ENCODE assay signal across 21 cellular contexts in the genomic region with DNA sequence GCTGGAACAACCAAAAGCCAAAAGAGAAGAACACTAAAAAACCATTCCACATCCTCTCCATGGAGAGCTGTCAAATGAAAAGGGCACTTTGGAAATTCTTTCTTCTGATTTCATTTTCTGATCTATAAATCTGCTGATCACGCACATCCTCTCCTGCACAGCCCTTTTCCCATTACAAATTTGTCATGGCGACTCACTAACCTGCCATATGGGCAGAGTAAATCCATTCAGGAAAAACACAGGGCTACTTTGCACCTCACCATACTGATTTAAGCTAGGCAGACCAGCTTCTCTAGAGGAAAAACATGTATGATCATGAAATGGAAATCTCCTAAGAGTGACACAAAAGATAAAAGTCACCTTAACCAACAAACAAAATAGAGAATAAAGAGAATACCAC. TPM values are rescaled to one million over a fixed set of nuclear protein-coding genes. Genes with fewer than 3 reads are reported as not detected.
"Had no signal": no experiment of that assay in that cellular context is flagged by ENCODE, and none has a peak within 500 bp of the region (broad histone marks: within the 10 kb centered on the region; RNA-seq: fewer than 3 reads in every experiment).

No MANE protein-coding gene starts in this region.

- H3K4me3 ChIP-seq: adrenal gland, body of pancreas, lower lobe of right lung, pancreas, sigmoid colon, thoracic aorta, upper lobe of right lung had no signal

- H3K4me1 ChIP-seq: adrenal gland, body of pancreas, lower lobe of right lung, pancreas, sigmoid colon, upper lobe of right lung had no signal

- DNase-seq: activated CD4-positive, alpha-beta T cell treated with anti-CD3 and anti-CD28 coated beads for 36 hours; activated CD4-positive, alpha-beta T cell treated with anti-CD3 and anti-CD28 coated beads, Interleukin-2, amount 50 U/mL, for 48 hours; activated gamma-delta T cell; adrenal gland; body of pancreas; effector CD4-positive, alpha-beta T cell; hippocampal formation; islet precursor cell; left colon; lower lobe of right lung; natural killer cell; pancreas; sigmoid colon; stimulated activated CD4-positive, alpha-beta T cell treated with anti-CD3 and anti-CD28 coated beads, Interleukin-4, amount 100 ng/mL, for 4 hours; upper lobe of right lung had no signal

- H3K27ac ChIP-seq: adrenal gland, body of pancreas, lower lobe of right lung, neutrophil, pancreas, sigmoid colon, thoracic aorta, upper lobe of right lung had no signal

- H3K27me3 ChIP-seq: adrenal gland, body of pancreas, neutrophil, pancreas, sigmoid colon, upper lobe of right lung had no signal

- ATAC-seq: activated CD4-positive, alpha-beta T cell treated with anti-CD3 and anti-CD28 coated beads for 36 hours; activated naive CD4-positive, alpha-beta T cell treated with anti-CD3 and anti-CD28 coated beads, Interleukin-2, amount 50 U/mL, for 72 hours; body of pancreas; esophagus mucosa; left colon; lower lobe of right lung; natural killer cell; pancreas; stimulated activated memory B cell treated with anti-CD40 and anti-IgM and Interleukin-4, amounts not matched to agents 10 μg/mL and 1 μg/mL and 100 μg/mL, for 72 hours; upper lobe of right lung; WTC11 had no signal

- H3K36me3 ChIP-seq: adrenal gland, lower lobe of right lung, neutrophil, pancreas, sigmoid colon, thoracic aorta, upper lobe of right lung had no signal

- H3K9me3 ChIP-seq: adrenal gland, body of pancreas, lower lobe of right lung, neutrophil, pancreas, sigmoid colon, thoracic aorta, upper lobe of right lung had no signal

RNA-seq across cellular contexts. Expression of gene PRICKLE4, which starts 32.9 kb away (rescaled TPM):
- total RNA-seq: activated CD4-positive, alpha-beta T cell treated with anti-CD3 and anti-CD28 coated beads for 36 hours; natural killer cell had no signal
